Comparison of ENCODE assay signal across 17 cellular contexts in genomic region chr16:65522412-65522811, GRCh38.
"Had no signal": no experiment of that assay in that cellular context is flagged by ENCODE, and none has a peak within 500 bp of the region (broad histone marks: within the 10 kb centered on the region; RNA-seq: fewer than 3 reads in every experiment).

No MANE protein-coding gene starts in this region.

- H3K27me3 ChIP-seq: body of pancreas, esophagus squamous epithelium, pancreas had no signal

- H3K4me1 Mint-ChIP-seq: immature natural killer cell had no signal

- H3K4me3 Mint-ChIP-seq: activated CD8-positive, alpha-beta T cell treated with anti-CD3 and anti-CD28 coated beads for 36 hours; activated T-cell treated with anti-CD3 and anti-CD28 coated beads, Interleukin-2, amount 50 U/mL, for 72 hours; immature natural killer cell; type B pancreatic cell had no signal

- H3K9me3 Mint-ChIP-seq: activated CD8-positive, alpha-beta T cell treated with anti-CD3 and anti-CD28 coated beads for 36 hours; immature natural killer cell; type B pancreatic cell had no signal

- H3K4me1 ChIP-seq: body of pancreas, esophagus squamous epithelium, pancreas had no signal

- H3K9me3 ChIP-seq: body of pancreas, esophagus squamous epithelium, pancreas had no signal

- ATAC-seq: activated CD8-positive, alpha-beta T cell treated with anti-CD3 and anti-CD28 coated beads for 36 hours; activated naive CD4-positive, alpha-beta T cell treated with anti-CD3 and anti-CD28 coated beads, Interleukin-2, amount 50 U/mL, for 72 hours; activated T-cell treated with anti-CD3 and anti-CD28 coated beads, Interleukin-2, amount 50 U/mL, for 72 hours; body of pancreas; pancreas had no signal

- H3K27ac Mint-ChIP-seq: activated CD8-positive, alpha-beta T cell treated with anti-CD3 and anti-CD28 coated beads for 36 hours; activated naive CD4-positive, alpha-beta T cell treated with anti-CD3 and anti-CD28 coated beads, Interleukin-2, amount 50 U/mL, for 72 hours; activated T-cell treated with anti-CD3 and anti-CD28 coated beads, Interleukin-2, amount 50 U/mL, for 72 hours; immature natural killer cell; type B pancreatic cell had no signal

- H3K36me3 Mint-ChIP-seq: activated naive CD4-positive, alpha-beta T cell treated with anti-CD3 and anti-CD28 coated beads, Interleukin-2, amount 50 U/mL, for 72 hours; type B pancreatic cell had no signal

- H3K4me3 ChIP-seq: body of pancreas, esophagus squamous epithelium, pancreas had no signal

- H3K36me3 ChIP-seq: esophagus squamous epithelium, pancreas had no signal

- H3K27ac ChIP-seq: body of pancreas, esophagus squamous epithelium, pancreas had no signal

- H3K27me3 Mint-ChIP-seq: activated CD8-positive, alpha-beta T cell treated with anti-CD3 and anti-CD28 coated beads for 36 hours had no signal

- DNase-seq: activated CD4-positive, alpha-beta T cell treated with anti-CD3 and anti-CD28 coated beads for 48 hours; activated CD8-positive, alpha-beta memory T cell treated with anti-CD3 and anti-CD28 coated beads, Interleukin-2, amount 50 U/mL, for 4 hours; activated CD8-positive, alpha-beta T cell treated with anti-CD3 and anti-CD28 coated beads for 36 hours; activated gamma-delta T cell; activated T-cell treated with anti-CD3 and anti-CD28 coated beads, Interleukin-2, amount 50 U/mL, for 72 hours; body of pancreas; central memory CD4-positive, alpha-beta T cell; cortex of kidney; effector CD8-positive, alpha-beta T cell; esophagus squamous epithelium; immature natural killer cell; pancreas; retina; stimulated activated CD4-positive, alpha-beta T cell treated with anti-CD3 and anti-CD28 coated beads, Interleukin-2, amount 100 ng/mL, for 48 hours; stimulated activated naive CD4-positive, alpha-beta T cell had no signal
